12 cellular contexts compared by ENCODE assay signal in the genomic region with DNA sequence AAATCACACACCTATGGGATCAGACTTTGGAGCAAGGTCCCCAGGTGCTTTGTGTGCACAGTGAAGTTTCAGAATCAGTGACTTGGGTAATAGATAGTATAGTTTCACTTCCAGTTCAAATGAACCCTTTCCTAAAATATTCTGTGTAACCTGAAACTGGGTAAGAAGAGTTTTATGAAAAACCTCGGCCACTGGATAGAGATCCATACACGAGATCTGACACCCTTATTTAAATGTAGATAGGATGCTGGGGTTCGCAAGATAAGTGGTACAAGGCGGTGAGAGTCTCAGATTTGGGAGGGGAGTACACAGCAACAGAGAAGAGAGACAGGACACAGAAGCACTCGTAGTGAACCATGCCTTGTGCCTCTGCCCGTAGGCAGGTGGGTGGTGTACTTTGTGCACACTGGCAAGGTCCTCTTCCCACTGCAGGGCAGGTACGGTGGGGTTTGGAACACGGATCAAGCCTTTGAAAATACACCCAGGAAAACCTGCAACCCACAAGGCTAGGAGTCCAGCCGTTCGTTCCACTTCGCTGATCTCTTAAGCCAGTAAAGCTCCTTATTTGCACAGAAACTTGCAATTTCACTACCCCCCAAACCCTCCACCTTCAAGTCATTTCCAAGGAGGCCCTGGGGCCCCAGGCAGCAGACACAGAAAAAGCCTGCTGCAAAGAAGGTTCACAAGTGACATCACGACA.
DNase-seq lines count a peak whose midpoint lies in the region; ATAC-seq and TF ChIP-seq lines count a peak whose summit lies in the region.
"Had no signal": no experiment of that assay in that cellular context is flagged by ENCODE, and none has a peak within 500 bp of the region (broad histone marks: within the 10 kb centered on the region; RNA-seq: fewer than 3 reads in every experiment).

No MANE protein-coding gene starts in this region.

- no peaks in the 10 kb centered on the region for H3K27me3 ChIP-seq in GM06990 (replicated peaks; ENCODE audit: control insufficient read depth, insufficient read depth, low read length)
- H3K27me3 ChIP-seq in MM.1S (replicated peaks; ENCODE audit: insufficient read depth, low read length) = no peaks in the 10 kb centered on the region
- H3K27me3 ChIP-seq: upper lobe of left lung had no signal

- H3K27ac ChIP-seq in MM.1S (ENCODE audit: low read length) = peak overlapping the region; percentile 87
- H3K27ac ChIP-seq: C4-2B, upper lobe of left lung had no signal

- H3K4me3 ChIP-seq in GM06990 (replicated peaks; ENCODE audit: low read depth, low read length) = peak overlapping the region; percentile 47
- H3K4me3 ChIP-seq in MM.1S (ENCODE audit: low read length) = peak overlapping the region; percentile 54
- H3K4me3 ChIP-seq: upper lobe of left lung had no signal

- H3K9ac ChIP-seq in MM.1S (ENCODE audit: low read length) = peak overlapping the region; percentile 49

- ATAC-seq in HG02852 (IDR thresholded peaks at IDR 0.05; ENCODE audit: unreplicated experiment) = peak; percentile 79

- peak overlapping the region; percentile 97 for H2AFZ ChIP-seq in MM.1S (ENCODE audit: low read length)

- H3F3A ChIP-seq in MM.1S (ENCODE audit: insufficient read depth, low read length) = peaks cover 23% of the 10 kb centered on the region

- H3K36me3 ChIP-seq in GM06990 (ENCODE audit: control insufficient read depth, insufficient read depth, low read length) (no peaks in the 10 kb centered on the region), MM.1S (replicated peaks; ENCODE audit: insufficient read depth, low read length) (no peaks in the 10 kb centered on the region)
- H3K36me3 ChIP-seq: upper lobe of left lung had no signal

- H3K9me2 ChIP-seq in MM.1S (replicated peaks; ENCODE audit: insufficient read depth, low read length) = no peaks in the 10 kb centered on the region

- DNase-seq in GM06990 (ENCODE audit: extremely low read depth, insufficient read length) (peak; percentile 59), GM19238 (ENCODE audit: insufficient read length, low spot score) (peak; percentile 48), MM.1S (peak; percentile 85), NCI-H146 treated with DMSO at 0.1 percent for 48 hours (lab: John Stamatoyannopoulos, UW; ENCODE audit: unreplicated experiment) (no peak), NCI-H2171 (lab: John Stamatoyannopoulos, UW) (no peak), NCI-H748 (lab: John Stamatoyannopoulos, UW; ENCODE audit: unreplicated experiment) (no peak)
- no peak for DNase-seq in activated naive CD4-positive, alpha-beta T cell treated with anti-CD3 and anti-CD28 coated beads, Interleukin-2, amount 50 U/mL, for 16 hours
- DNase-seq: activated naive CD8-positive, alpha-beta T cell treated with anti-CD3 and anti-CD28 coated beads, Interleukin-2, amount 10 ng/mL, durations not matched to agents 7 days and 5 days; stimulated activated CD4-positive, alpha-beta T cell treated with anti-CD3 and anti-CD28 coated beads, Interleukin-15, amount 100 ng/mL, for 24 hours; upper lobe of left lung had no signal

- no peaks in the 10 kb centered on the region for H4K20me1 ChIP-seq in MM.1S (ENCODE audit: insufficient read depth, low read length)

- TF ChIP-seq CTCF in GM06990 (IDR thresholded peaks at IDR 0.05; ENCODE audit: insufficient read depth, low read length, poor library complexity, severe bottlenecking) = no peak
- TF ChIP-seq CTCF in MM.1S (IDR thresholded peaks at IDR 0.05; ENCODE audit: low read length) = no peak

- H3K79me2 ChIP-seq in MM.1S (ENCODE audit: low read length) = no peaks in the 10 kb centered on the region

- H3K4me1 ChIP-seq in MM.1S (ENCODE audit: low read length) = peaks cover 27% of the 10 kb centered on the region
- H3K4me1 ChIP-seq: upper lobe of left lung had no signal

- no peaks in the 10 kb centered on the region for H3K9me3 ChIP-seq in MM.1S (replicated peaks; ENCODE audit: insufficient read depth, low read length)
- H3K9me3 ChIP-seq: upper lobe of left lung had no signal

- H3K4me2 ChIP-seq in MM.1S (ENCODE audit: low read depth, low read length) = peak overlapping the region; percentile 95

Comparison
In these comparisons a context has a peak if more than half of its experiments do, and no peak if none do; other contexts are left out.
1. DNase-seq: peak in GM06990 (single experiment), GM19238 (single experiment) and MM.1S (single experiment); none in NCI-H146 treated with DMSO at 0.1 percent for 48 hours (single experiment), NCI-H2171 (single experiment), activated naive CD4-positive, alpha-beta T cell treated with anti-CD3 and anti-CD28 coated beads, Interleukin-2, amount 50 U/mL, for 16 hours (single experiment) and NCI-H748 (single experiment).